In genomic region chr6:43171284-43172126, GRCh38 we compare ENCODE assay signal across 1 cellular context.
A peak's percentile ranks its signal among the peaks of the same experiment; 100 is the strongest.
TF ChIP-seq lines count a peak whose summit lies in the region.

No MANE protein-coding gene starts in this region.

TF ChIP-seq in HEK293, 187 proteins besides CTCF, POLR2A, EP300 and RAD21 (continued from another document):
- TF ChIP-seq PRDM2 (tag by site-specific recombination; IDR thresholded peaks at IDR 0.05; ENCODE audit: borderline replicate concordance) (no peak), YY1 (tag by site-specific recombination; IDR thresholded peaks at IDR 0.05) (peak; percentile 70), ZNF362 (tag by site-specific recombination; IDR thresholded peaks at IDR 0.05) (no peak), FEZF1 (tag by site-specific recombination; IDR thresholded peaks at IDR 0.05) (no peak), KLF9 (tag by site-specific recombination; IDR thresholded peaks at IDR 0.05; ENCODE audit: low read depth) (no peak), SP2 (tag by site-specific recombination; IDR thresholded peaks at IDR 0.05) (no peak), EGR2 (tag by site-specific recombination; IDR thresholded peaks at IDR 0.05; ENCODE audit: low read depth) (0 out of 2 replicates have a peak, but pooled peaks have one; percentile 26), ZNF184 (tag by site-specific recombination; IDR thresholded peaks at IDR 0.05) (peak; percentile 67; the same call in 1 of the 2 replicates), ZNF670 (tag by site-specific recombination; IDR thresholded peaks at IDR 0.05; ENCODE audit: low read depth) (no peak), ZBTB20 (tag by site-specific recombination; IDR thresholded peaks at IDR 0.05) (no peak; the same call in 1 of the 2 replicates), PBX3 (CRISPR knock-in tag; IDR thresholded peaks at IDR 0.05) (peak; percentile 51; the same call in 1 of the 2 replicates), ZNF830 (tag by site-specific recombination; IDR thresholded peaks at IDR 0.05; ENCODE audit: low read depth) (no peak), ZNF341 (tag by site-specific recombination; IDR thresholded peaks at IDR 0.05; ENCODE audit: low read depth) (no peak), ZFHX2 (tag by site-specific recombination; conservative IDR thresholded peaks at IDR 0.05) (0 out of 2 replicates have a peak, but pooled peaks have one; percentile 11)
